In the genomic region with DNA sequence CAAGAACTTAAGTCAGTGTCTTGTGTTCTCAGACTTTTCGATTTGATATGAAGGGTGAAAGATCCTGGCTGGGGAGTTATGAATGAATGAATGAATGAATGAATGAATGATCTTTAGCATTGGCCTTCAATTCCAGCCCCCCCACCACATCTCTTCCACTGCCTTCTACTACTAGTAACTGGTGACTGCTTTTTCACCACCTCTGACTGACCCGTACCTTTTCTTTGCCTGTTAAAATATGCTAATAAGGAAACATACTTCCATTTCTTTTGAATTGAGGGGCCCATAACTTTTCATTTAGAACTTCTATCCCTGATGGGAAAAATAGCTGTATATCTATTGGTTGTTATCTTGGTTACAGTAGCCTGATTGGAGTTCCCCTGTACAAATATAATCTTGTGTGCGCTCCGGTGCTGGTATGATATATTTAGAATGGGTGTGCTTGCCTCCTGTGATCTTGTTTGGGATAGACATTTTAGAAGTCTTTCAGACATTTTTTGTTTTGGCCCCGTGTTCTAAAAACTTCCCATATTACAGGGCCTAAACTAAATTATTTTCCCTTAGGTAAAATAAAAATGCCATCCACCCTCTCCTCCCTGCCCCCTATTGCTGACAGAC, we compare ENCODE assay signal across 8 cellular contexts. TPM values are rescaled to one million over a fixed set of nuclear protein-coding genes. Genes with fewer than 3 reads are reported as not detected.
DNase-seq lines count a peak whose midpoint lies in the region; ATAC-seq, FAIRE-seq and TF ChIP-seq lines count a peak whose summit lies in the region.

No MANE protein-coding gene starts in this region.

- TF ChIP-seq CTCF in NB4 (IDR thresholded peaks at IDR 0.05; ENCODE audit: low read depth, low read length) (no peak), nephron progenitor cell (IDR thresholded peaks at IDR 0.05) (no peak), tibial nerve (IDR thresholded peaks at IDR 0.05) (no peak)

- peak overlapping the region; percentile 83 to 99 (median 92) for H3K27ac Mint-ChIP-seq in CD4-positive, alpha-beta memory T cell
- peak overlapping the region; percentile 54 for H3K27ac Mint-ChIP-seq in central memory CD8-positive, alpha-beta T cell (ENCODE audit: low read depth)
- no peak overlapping the region for H3K27ac Mint-ChIP-seq in nephron progenitor cell

- no peaks in the 10 kb centered on the region for H3K27me3 Mint-ChIP-seq in CD4-positive, alpha-beta memory T cell
- no peaks in the 10 kb centered on the region for H3K27me3 Mint-ChIP-seq in central memory CD8-positive, alpha-beta T cell
- H3K27me3 Mint-ChIP-seq in nephron progenitor cell (ENCODE audit: low read depth, poor library complexity), result peaks cover 6% of the 10 kb centered on the region

- H3K36me3 ChIP-seq in CD4-positive, alpha-beta memory T cell (ENCODE audit: insufficient read depth, low read length), result no peaks in the 10 kb centered on the region
- H3K36me3 ChIP-seq in tibial nerve, result no peaks in the 10 kb centered on the region

- TF ChIP-seq EP300 in tibial nerve (IDR thresholded peaks at IDR 0.05), result no peak

- intact Hi-C loops in CD4-positive, alpha-beta memory T cell (cut with micrococcal nuclease), result loop anchor here (5.0 to 10.0 kb wide), 2 partner anchors 99 to 142 kb away; partner anchors contain the start of genes ACSM3, ERI2 and REXO5

- POLR2A ChIA-PET in CD4-positive, alpha-beta memory T cell (lab: Charles Lee; ENCODE audit: partially characterized antibody), result interaction anchor here (1.1 to 2.0 kb wide), 3 partner anchors 29 to 97 kb away, joined by 3 to 8 read pairs (median 3); partner anchors contain the start of genes ERI2 and REXO5

- FAIRE-seq in GM12891 (lab: Jason Lieb, UNC), result no peak

- no peak for ATAC-seq in central memory CD8-positive, alpha-beta T cell (replicated peaks; ENCODE audit: extremely low read depth, poor library complexity, severe bottlenecking)
- no peak for ATAC-seq in GM18907 (IDR thresholded peaks at IDR 0.05; ENCODE audit: unreplicated experiment)

- TF ChIP-seq POLR2A in NB4 (IDR thresholded peaks at IDR 0.05; ENCODE audit: extremely low read depth, insufficient read length) (no peak), tibial nerve (IDR thresholded peaks at IDR 0.05) (no peak), GM12891 (IDR thresholded peaks at IDR 0.05; ENCODE audit: low read depth, low read length) (no peak)

- peaks cover 39 to 67% (median 53%) of the 10 kb centered on the region in 4 donors for H3K4me1 Mint-ChIP-seq in CD4-positive, alpha-beta memory T cell
- H3K4me1 Mint-ChIP-seq in central memory CD8-positive, alpha-beta T cell, result peaks cover 68% of the 10 kb centered on the region
- peaks cover 45% of the 10 kb centered on the region for H3K4me1 Mint-ChIP-seq in nephron progenitor cell

- H3K9me3 Mint-ChIP-seq in CD4-positive, alpha-beta memory T cell, result peaks cover 0 to 3% (median 0%) of the 10 kb centered on the region in 8 donors
- H3K9me3 Mint-ChIP-seq in central memory CD8-positive, alpha-beta T cell, result no peaks in the 10 kb centered on the region
- no peaks in the 10 kb centered on the region for H3K9me3 Mint-ChIP-seq in nephron progenitor cell

- H3K27ac ChIP-seq in CD4-positive, alpha-beta memory T cell (ENCODE audit: low read depth, low read length), result peak overlapping the region; percentile 26
- H3K27ac ChIP-seq in tibial nerve, result peak overlapping the region in 2 of 4 donors; percentile 92 to 100

- peaks cover 4 to 15% of the 10 kb centered on the region in 2 donors for H3K36me3 Mint-ChIP-seq in CD4-positive, alpha-beta memory T cell
- peaks cover 22% of the 10 kb centered on the region for H3K36me3 Mint-ChIP-seq in central memory CD8-positive, alpha-beta T cell (ENCODE audit: insufficient read depth)
- peaks cover 13% of the 10 kb centered on the region for H3K36me3 Mint-ChIP-seq in nephron progenitor cell (ENCODE audit: low read depth)

- CTCF ChIA-PET in CD4-positive, alpha-beta memory T cell (lab: Charles Lee; ENCODE audit: partially characterized antibody), result interaction anchor here (0.9 to 2.0 kb wide), 2 partner anchors 30 to 53 kb away, joined by 3 to 4 read pairs; no protein-coding TSS in a partner anchor

- no peak for DNase-seq in CD4-positive, alpha-beta memory T cell
- DNase-seq in NB4 (ENCODE audit: low read depth), result no peak
- DNase-seq in central memory CD8-positive, alpha-beta T cell (ENCODE audit: low spot score in 2 of 2), result no peak
- no peak for DNase-seq in nephron progenitor cell
- DNase-seq in tibial nerve (ENCODE audit: low spot score in 2 of 2), result no peak
- no peak for DNase-seq in DMS153 treated with DMSO at 0.1 percent for 48 hours (lab: John Stamatoyannopoulos, UW; ENCODE audit: unreplicated experiment)
- DNase-seq in GM12891 (ENCODE audit: insufficient read length, low spot score), result no peak

- peak overlapping the region; percentile 15 to 67 (median 48) for H3K4me3 Mint-ChIP-seq in CD4-positive, alpha-beta memory T cell
- H3K4me3 Mint-ChIP-seq in central memory CD8-positive, alpha-beta T cell, result peak overlapping the region; percentile 4
- H3K4me3 Mint-ChIP-seq in nephron progenitor cell, result peak overlapping the region; percentile 12

- H3K9me3 ChIP-seq in CD4-positive, alpha-beta memory T cell (ENCODE audit: control insufficient read depth in 1 of 2, low read length in 2 of 2), result no peaks in the 10 kb centered on the region
- H3K9me3 ChIP-seq in tibial nerve, result no peaks in the 10 kb centered on the region

- no peak overlapping the region for H3K4me3 ChIP-seq in CD4-positive, alpha-beta memory T cell (ENCODE audit: low read length in 2 of 2)
- H3K4me3 ChIP-seq in NB4 (ENCODE audit: low read depth, low read length) (peak overlapping the region; percentile 84), tibial nerve (no peak overlapping the region)

- H3K4me1 ChIP-seq in CD4-positive, alpha-beta memory T cell (ENCODE audit: insufficient read depth, low read length), result peaks cover 52% of the 10 kb centered on the region
- peaks cover 3 to 80% (median 58%) of the 10 kb centered on the region in 4 donors for H3K4me1 ChIP-seq in tibial nerve

- 53 to 64% methylated on average over 5 of the region's 5 CpGs for WGBS in tibial nerve, 2 donors

- H3K27me3 ChIP-seq in CD4-positive, alpha-beta memory T cell (ENCODE audit: insufficient read depth, low read length), result no peaks in the 10 kb centered on the region
- H3K27me3 ChIP-seq in tibial nerve, result no peaks in the 10 kb centered on the region

TF ChIP-seq in GM12891, 5 proteins besides CTCF, POLR2A, EP300 and RAD21:
- no peak for TF ChIP-seq POU2F2 (IDR thresholded peaks at IDR 0.05; ENCODE audit: low read depth, low read length)

RNA-seq across cellular contexts. Expression of gene LYRM1, which starts 3.4 kb away (rescaled TPM):
- 10 to 100 TPM; 25.8 to 27.4 TPM for total RNA-seq in CD4-positive, alpha-beta memory T cell
- 10 to 100 TPM; 42.0 to 54.3 TPM for polyA plus RNA-seq in CD4-positive, alpha-beta memory T cell
- total RNA-seq in tibial nerve, result 10 to 100 TPM; 30.6 to 67.3 (median 39.4) TPM
- polyA plus RNA-seq in GM12891 (2012; ENCODE audit: low read depth, missing spikeins), result 32.4 TPM

RNA-seq across cellular contexts. Expression of gene DCUN1D3, which starts 3.8 kb away (rescaled TPM):
- total RNA-seq in CD4-positive, alpha-beta memory T cell, result 1 to 10 TPM; 6.2 to 7.5 TPM
- 1 to 10 TPM in 1 of 2 donors, under 1 TPM in 1; 0.11 to 1.1 TPM for polyA plus RNA-seq in CD4-positive, alpha-beta memory T cell
- total RNA-seq in tibial nerve, result 10 to 100 TPM; 28.8 to 37.5 (median 29.3) TPM
- polyA plus RNA-seq in GM12891 (2012; ENCODE audit: low read depth, missing spikeins), result 1.9 TPM
